14 cellular contexts compared by ENCODE assay signal in genomic region chr1:61446531-61446991, GRCh38.
DNase-seq lines count a peak whose midpoint lies in the region; ATAC-seq and TF ChIP-seq lines count a peak whose summit lies in the region.
"Had no signal": no experiment of that assay in that cellular context is flagged by ENCODE, and none has a peak within 500 bp of the region (broad histone marks: within the 10 kb centered on the region; RNA-seq: fewer than 3 reads in every experiment).

No MANE protein-coding gene starts in this region.

- H3K4me3 Mint-ChIP-seq in brain (peak overlapping the region; percentile 4 to 78 (median 17)), type B pancreatic cell (no peak overlapping the region)
- H3K4me3 Mint-ChIP-seq: activated naive CD8-positive, alpha-beta T cell treated with anti-CD3 and anti-CD28 coated beads, Interleukin-2, amount 10 ng/mL, durations not matched to agents 7 days and 5 days; stimulated activated naive CD8-positive, alpha-beta T cell treated with anti-CD3 and anti-CD28 coated beads, Interleukin-15, Interleukin-2, amounts not matched to agents 100 ng/mL and 50 ng/mL, for 24 hours had no signal

- intact Hi-C loops in heart right ventricle (cut with DNase I) = loop anchor here in 5 of 10 donors (5.0 to 10.0 kb wide), 4 partner anchors 94 to 462 kb away; no protein-coding TSS in a partner anchor
- intact Hi-C loops in Right ventricle myocardium superior (cut with DNase I) = no loop called here

- 76 to 86% methylated on average over 7 of the region's 7 CpGs for WGBS in heart right ventricle, 2 donors

- no peak overlapping the region for H3K4me3 ChIP-seq in heart right ventricle

- DNase-seq in heart right ventricle (no peak), Right ventricle myocardium superior (no peak), left kidney (ENCODE audit: low read depth, low spot score) (peak; percentile 67), type B pancreatic cell (ENCODE audit: extremely low spot score, unreplicated experiment) (no peak), cortex of kidney (lab: John Stamatoyannopoulos, UW) (no peak), mucosa of gallbladder (ENCODE audit: low spot score) (no peak)
- DNase-seq: activated naive CD8-positive, alpha-beta T cell treated with anti-CD3 and anti-CD28 coated beads, Interleukin-2, amount 10 ng/mL, durations not matched to agents 7 days and 5 days; activated T-cell treated with anti-CD3 and anti-CD28 coated beads, Interleukin-2, amount 50 U/mL, for 48 hours; central memory CD4-positive, alpha-beta T cell; SIG-M5; stimulated activated CD4-positive, alpha-beta T cell treated with anti-CD3 and anti-CD28 coated beads, Interleukin-12 subunit alpha, Interleukin-12 subunit beta, amount 100 ng/mL, for 4 hours had no signal

- H3K4me1 Mint-ChIP-seq in brain (peaks cover 97% of the 10 kb centered on the region), type B pancreatic cell (ENCODE audit: unreplicated experiment) (peaks cover 83% of the 10 kb centered on the region)
- H3K4me1 Mint-ChIP-seq: activated naive CD8-positive, alpha-beta T cell treated with anti-CD3 and anti-CD28 coated beads, Interleukin-2, amount 10 ng/mL, durations not matched to agents 7 days and 5 days had no signal

- no peaks in the 10 kb centered on the region for H3K36me3 ChIP-seq in heart right ventricle

- ATAC-seq in heart right ventricle (no peak), Right ventricle myocardium superior (ENCODE audit: poor library complexity) (no peak), GM18511 (IDR thresholded peaks at IDR 0.05; ENCODE audit: unreplicated experiment) (no peak)

- H3K9me3 ChIP-seq in heart right ventricle = no peaks in the 10 kb centered on the region

- TF ChIP-seq CTCF in heart right ventricle (IDR thresholded peaks at IDR 0.05) (no peak), brain (conservative IDR thresholded peaks at IDR 0.05) (no peak), type B pancreatic cell (conservative IDR thresholded peaks at IDR 0.05) (no peak)

- H3K9me3 Mint-ChIP-seq in brain (peaks cover 0 to 5% (median 0%) of the 10 kb centered on the region in 5 experiments), type B pancreatic cell (no peaks in the 10 kb centered on the region)
- H3K9me3 Mint-ChIP-seq: activated naive CD8-positive, alpha-beta T cell treated with anti-CD3 and anti-CD28 coated beads, Interleukin-2, amount 10 ng/mL, durations not matched to agents 7 days and 5 days; stimulated activated naive CD8-positive, alpha-beta T cell treated with anti-CD3 and anti-CD28 coated beads, Interleukin-15, Interleukin-2, amounts not matched to agents 100 ng/mL and 50 ng/mL, for 24 hours had no signal

- H3K27ac ChIP-seq in heart right ventricle = peak overlapping the region in 9 of 10 donors; percentile 36 to 91 (median 83)

- no peaks in the 10 kb centered on the region for H3K27me3 Mint-ChIP-seq in brain
- H3K27me3 Mint-ChIP-seq in type B pancreatic cell = no peaks in the 10 kb centered on the region
- H3K27me3 Mint-ChIP-seq: activated naive CD8-positive, alpha-beta T cell treated with anti-CD3 and anti-CD28 coated beads, Interleukin-2, amount 10 ng/mL, durations not matched to agents 7 days and 5 days; stimulated activated naive CD8-positive, alpha-beta T cell treated with anti-CD3 and anti-CD28 coated beads, Interleukin-15, Interleukin-2, amounts not matched to agents 100 ng/mL and 50 ng/mL, for 24 hours had no signal

- no peaks in the 10 kb centered on the region for H3K27me3 ChIP-seq in heart right ventricle

- peaks cover 22 to 100% (median 96%) of the 10 kb centered on the region in 9 donors for H3K4me1 ChIP-seq in heart right ventricle

- H3K27ac Mint-ChIP-seq in brain (peak overlapping the region; percentile 61 to 93 (median 91)), type B pancreatic cell (peak overlapping the region; percentile 54)
- H3K27ac Mint-ChIP-seq: activated naive CD8-positive, alpha-beta T cell treated with anti-CD3 and anti-CD28 coated beads, Interleukin-2, amount 10 ng/mL, durations not matched to agents 7 days and 5 days; stimulated activated naive CD8-positive, alpha-beta T cell treated with anti-CD3 and anti-CD28 coated beads, Interleukin-15, Interleukin-2, amounts not matched to agents 100 ng/mL and 50 ng/mL, for 24 hours had no signal

- no peaks in the 10 kb centered on the region for H3K36me3 Mint-ChIP-seq in brain
- no peaks in the 10 kb centered on the region for H3K36me3 Mint-ChIP-seq in type B pancreatic cell
- H3K36me3 Mint-ChIP-seq: activated naive CD8-positive, alpha-beta T cell treated with anti-CD3 and anti-CD28 coated beads, Interleukin-2, amount 10 ng/mL, durations not matched to agents 7 days and 5 days had no signal
